In the genomic region with DNA sequence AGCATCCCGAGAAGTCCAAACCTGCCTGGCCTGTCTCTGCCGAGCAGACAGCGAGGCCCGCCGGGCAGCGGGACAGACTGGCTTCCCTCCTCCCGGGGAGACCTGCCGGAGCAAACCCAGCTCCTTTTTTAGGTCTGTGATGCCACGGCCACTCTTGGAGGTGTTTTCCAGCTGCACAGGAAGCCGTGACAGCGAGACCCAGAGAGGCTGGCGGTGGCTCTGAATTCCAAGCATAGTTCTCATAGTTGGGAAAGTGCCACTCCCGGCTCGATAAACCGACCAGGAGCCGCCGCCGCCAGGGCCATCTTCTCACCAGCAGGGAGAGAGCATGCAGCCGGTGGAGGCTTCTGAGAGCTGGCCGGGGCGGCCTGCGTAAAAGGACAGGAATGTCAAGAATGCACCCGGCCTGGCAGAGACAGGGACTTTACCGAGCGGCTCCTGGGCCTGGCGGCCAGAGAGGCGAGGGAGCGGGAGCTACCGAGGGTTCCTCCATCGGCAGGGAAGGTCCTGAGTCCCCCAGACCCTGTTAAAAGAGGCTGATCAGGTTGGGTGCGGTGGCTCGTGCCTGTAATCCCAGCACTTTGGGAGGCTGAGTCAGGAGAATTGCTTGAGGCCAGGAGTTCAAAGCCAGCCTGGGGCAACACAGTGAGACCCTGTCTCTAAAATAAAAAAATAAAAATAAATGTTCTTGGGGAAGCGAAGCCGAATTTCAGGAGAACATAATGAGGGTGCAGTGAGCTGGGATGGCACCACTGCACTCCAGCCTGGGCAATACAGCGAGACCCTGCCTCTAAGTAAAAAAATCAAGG, we compare ENCODE assay signal across 9 cellular contexts.
DNase-seq lines count a peak whose midpoint lies in the region; ATAC-seq and TF ChIP-seq lines count a peak whose summit lies in the region.
"Had no signal": no experiment of that assay in that cellular context is flagged by ENCODE, and none has a peak within 500 bp of the region (broad histone marks: within the 10 kb centered on the region; RNA-seq: fewer than 3 reads in every experiment).

No MANE protein-coding gene starts in this region.

- BruUV-seq in HCT116 (replicated peaks; lab: Mats Ljungman, UMichigan) = no TSS peak

- peak overlapping the region; percentile 74 for H3K4me2 ChIP-seq in HCT116 (ENCODE audit: low read length)

- H2AFZ ChIP-seq in HCT116 (ENCODE audit: low read depth, low read length, poor library complexity, severe bottlenecking) = no peak overlapping the region

- H3K27ac ChIP-seq in HCT116 (ENCODE audit: low read depth, low read length) = peak overlapping the region; percentile 77

- peaks cover 48% of the 10 kb centered on the region for H3K4me1 Mint-ChIP-seq in brain

- peak overlapping the region; percentile 69 for H3K9ac ChIP-seq in HCT116 (ENCODE audit: low read length)

- H3K4me1 ChIP-seq in HCT116 (ENCODE audit: control insufficient read depth in 1 of 2, insufficient read depth in 2 of 2, low read length in 2 of 2) = peaks cover 53 to 79% of the 10 kb centered on the region in 2 experiments

- H3K27me3 Mint-ChIP-seq in brain = peaks cover 3% of the 10 kb centered on the region
- H3K27me3 Mint-ChIP-seq: memory B cell had no signal

- peaks cover 0 to 4% (median 0%) of the 10 kb centered on the region in 5 experiments for H3K9me3 Mint-ChIP-seq in brain
- H3K9me3 Mint-ChIP-seq: memory B cell had no signal

- POLR2A ChIA-PET in HCT116 (lab: Charles Lee) = interaction anchor here (0.9 to 6.8 kb wide), 7 partner anchors 10 to 78 kb away, joined by 3 to 55 read pairs (median 4); partner anchors contain the start of gene GADD45B

- DNase-seq in HCT116 (ENCODE audit: low read depth, low spot score) (peak; percentile 90), iPS-NIHi11 (ENCODE audit: low spot score) (peak; percentile 90), smooth muscle cell of the brain vasculature (ENCODE audit: low read depth, low spot score) (peak; percentile 79), putamen (ENCODE audit: low spot score) (no peak), cortex of kidney (lab: John Stamatoyannopoulos, UW) (no peak)
- DNase-seq in stimulated activated CD4-positive, alpha-beta T cell treated with anti-CD3 and anti-CD28 coated beads, Interleukin-2, amount 100 ng/mL, for 24 hours = no peak

- TF ChIP-seq CTCF in HCT116 (IDR thresholded peaks at IDR 0.05 in 2 of 3, conservative IDR thresholded peaks at IDR 0.05 in 1 of 3; ENCODE audit: borderline replicate concordance in 1 of 3, insufficient read depth in 1 of 3, low read depth in 2 of 3, low read length in 2 of 3) = peak in 1 of 3 experiments; percentile 32; a peak in 1 of 6 replicates
- no peak for TF ChIP-seq CTCF in brain (conservative IDR thresholded peaks at IDR 0.05)

- H3K27me3 ChIP-seq in HCT116 (ENCODE audit: insufficient read depth, low read length) = no peaks in the 10 kb centered on the region

- H3K9me3 ChIP-seq in HCT116 (ENCODE audit: control insufficient read depth in 1 of 2, insufficient read depth in 1 of 2, low read depth in 1 of 2, low read length in 2 of 2) = no peaks in the 10 kb centered on the region

- CTCF ChIA-PET in HCT116 (lab: Charles Lee) = interaction anchor here (1.0 to 1.7 kb wide), 2 partner anchors 38 to 65 kb away, joined by 3 to 5 read pairs; partner anchors contain the start of gene GADD45B

- no peaks in the 10 kb centered on the region for H3K36me3 Mint-ChIP-seq in brain

- H3K27ac Mint-ChIP-seq in brain = peak overlapping the region in 3 of 5 experiments; percentile 31 to 73 (median 66)

- TF ChIP-seq RAD21 in HCT116 (IDR thresholded peaks at IDR 0.05; ENCODE audit: low read depth) = peak; percentile 43

- H3K4me3 ChIP-seq in HCT116 (replicated peaks in 1 of 2; ENCODE audit: low read depth in 1 of 2, low read length in 2 of 2) = peak overlapping the region; percentile 26 to 46

- no peak for TF ChIP-seq POLR2A in HCT116 (IDR thresholded peaks at IDR 0.05; ENCODE audit: borderline replicate concordance, extremely low read depth, insufficient read depth, insufficient read length)

- RAD21 ChIA-PET in HCT116 (lab: Charles Lee; ENCODE audit: low non-redundant PET in 1 of 2, low total read pairs in 2 of 2, uncharacterized antibody in 2 of 2, unreplicated experiment in 2 of 2) = interaction anchor here in 1 of 2 experiments (1.3 kb wide), 1 partner anchor 65 kb away, joined by 4 read pairs; the partner anchor contains the start of gene GADD45B

- H3K36me3 ChIP-seq in HCT116 (ENCODE audit: control insufficient read depth in 1 of 2, insufficient read depth in 2 of 2, low read length in 2 of 2) = no peaks in the 10 kb centered on the region

- H4K20me1 ChIP-seq in HCT116 (ENCODE audit: insufficient read depth) = no peaks in the 10 kb centered on the region

- peak; percentile 81 for ATAC-seq in HCT116
- ATAC-seq in HG03095 (IDR thresholded peaks at IDR 0.05; ENCODE audit: unreplicated experiment) = no peak

- intact Hi-C loops in HCT116 (cut with micrococcal nuclease) = loop anchor here (2.0 kb wide), 1 partner anchor 40 kb away; no protein-coding TSS in a partner anchor

- no peaks in the 10 kb centered on the region for H3K9me2 ChIP-seq in HCT116 (ENCODE audit: insufficient read depth)

- no peak overlapping the region for H3K4me3 Mint-ChIP-seq in brain
- H3K4me3 Mint-ChIP-seq: memory B cell had no signal

- no peaks in the 10 kb centered on the region for H3K79me2 ChIP-seq in HCT116 (ENCODE audit: insufficient read depth, low read length)

TF ChIP-seq in HCT116, 20 proteins besides CTCF, POLR2A, EP300 and RAD21 (continues in another document):
- TF ChIP-seq JUND (IDR thresholded peaks at IDR 0.05) = peak; percentile 66
- TF ChIP-seq SRF (IDR thresholded peaks at IDR 0.05; ENCODE audit: low read depth) = no peak
- TF ChIP-seq, protein P1, sequence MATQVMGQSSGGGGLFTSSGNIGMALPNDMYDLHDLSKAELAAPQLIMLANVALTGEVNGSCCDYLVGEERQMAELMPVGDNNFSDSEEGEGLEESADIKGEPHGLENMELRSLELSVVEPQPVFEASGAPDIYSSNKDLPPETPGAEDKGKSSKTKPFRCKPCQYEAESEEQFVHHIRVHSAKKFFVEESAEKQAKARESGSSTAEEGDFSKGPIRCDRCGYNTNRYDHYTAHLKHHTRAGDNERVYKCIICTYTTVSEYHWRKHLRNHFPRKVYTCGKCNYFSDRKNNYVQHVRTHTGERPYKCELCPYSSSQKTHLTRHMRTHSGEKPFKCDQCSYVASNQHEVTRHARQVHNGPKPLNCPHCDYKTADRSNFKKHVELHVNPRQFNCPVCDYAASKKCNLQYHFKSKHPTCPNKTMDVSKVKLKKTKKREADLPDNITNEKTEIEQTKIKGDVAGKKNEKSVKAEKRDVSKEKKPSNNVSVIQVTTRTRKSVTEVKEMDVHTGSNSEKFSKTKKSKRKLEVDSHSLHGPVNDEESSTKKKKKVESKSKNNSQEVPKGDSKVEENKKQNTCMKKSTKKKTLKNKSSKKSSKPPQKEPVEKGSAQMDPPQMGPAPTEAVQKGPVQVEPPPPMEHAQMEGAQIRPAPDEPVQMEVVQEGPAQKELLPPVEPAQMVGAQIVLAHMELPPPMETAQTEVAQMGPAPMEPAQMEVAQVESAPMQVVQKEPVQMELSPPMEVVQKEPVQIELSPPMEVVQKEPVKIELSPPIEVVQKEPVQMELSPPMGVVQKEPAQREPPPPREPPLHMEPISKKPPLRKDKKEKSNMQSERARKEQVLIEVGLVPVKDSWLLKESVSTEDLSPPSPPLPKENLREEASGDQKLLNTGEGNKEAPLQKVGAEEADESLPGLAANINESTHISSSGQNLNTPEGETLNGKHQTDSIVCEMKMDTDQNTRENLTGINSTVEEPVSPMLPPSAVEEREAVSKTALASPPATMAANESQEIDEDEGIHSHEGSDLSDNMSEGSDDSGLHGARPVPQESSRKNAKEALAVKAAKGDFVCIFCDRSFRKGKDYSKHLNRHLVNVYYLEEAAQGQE (IDR thresholded peaks at IDR 0.05; ENCODE audit: low read depth) = no peak
- no peak for TF ChIP-seq CEBPB (IDR thresholded peaks at IDR 0.05; ENCODE audit: low read depth)
- no peak for TF ChIP-seq EGR1 (IDR thresholded peaks at IDR 0.05; ENCODE audit: low read depth)
- no peak for TF ChIP-seq ELF1 (IDR thresholded peaks at IDR 0.05; ENCODE audit: borderline replicate concordance, low read depth)
- TF ChIP-seq SIN3A (IDR thresholded peaks at IDR 0.05; ENCODE audit: low read depth) = peak; percentile 98
- 0 out of 2 replicates have a peak, but pooled peaks have one; percentile 15 for TF ChIP-seq ZFX (IDR thresholded peaks at IDR 0.05)
- no peak for TF ChIP-seq ZNF274 (IDR thresholded peaks at IDR 0.05; ENCODE audit: low read depth, low read length)
- TF ChIP-seq YY1 (IDR thresholded peaks at IDR 0.05; ENCODE audit: extremely low read depth, insufficient replicate concordance, low read depth, low read length) = peak; percentile 79
- no peak for TF ChIP-seq EZH2 (IDR thresholded peaks at IDR 0.05)
- TF ChIP-seq CBX3 (IDR thresholded peaks at IDR 0.05; ENCODE audit: low read depth) = peak; percentile 60; the same call in 1 of the 2 replicates
- peak; percentile 87 for TF ChIP-seq MAX (IDR thresholded peaks at IDR 0.05)
- peak; percentile 81 for TF ChIP-seq SP1 (IDR thresholded peaks at IDR 0.05; ENCODE audit: low read depth)
- TF ChIP-seq POLR2AphosphoS5 (IDR thresholded peaks at IDR 0.05; ENCODE audit: low read depth, low read length) = peak; percentile 74; the same call in 1 of the 2 replicates
- no peak for TF ChIP-seq ZBTB33 (IDR thresholded peaks at IDR 0.05; ENCODE audit: extremely low read depth, insufficient replicate concordance, low read length)
- peak; percentile 66; the same call in 1 of the 2 replicates for TF ChIP-seq FOSL1 (IDR thresholded peaks at IDR 0.05; ENCODE audit: low read depth)

Comparison
In these comparisons a context has a peak if more than half of its experiments do, and no peak if none do; other contexts are left out.
1. DNase-seq: peak in HCT116 (single experiment), iPS-NIHi11 (single experiment) and smooth muscle cell of the brain vasculature (single experiment); none in putamen (single experiment), cortex of kidney (single experiment) and stimulated activated CD4-positive, alpha-beta T cell treated with anti-CD3 and anti-CD28 coated beads, Interleukin-2, amount 100 ng/mL, for 24 hours (0 of 2).